1 cellular context compared by ENCODE assay signal in the genomic region with DNA sequence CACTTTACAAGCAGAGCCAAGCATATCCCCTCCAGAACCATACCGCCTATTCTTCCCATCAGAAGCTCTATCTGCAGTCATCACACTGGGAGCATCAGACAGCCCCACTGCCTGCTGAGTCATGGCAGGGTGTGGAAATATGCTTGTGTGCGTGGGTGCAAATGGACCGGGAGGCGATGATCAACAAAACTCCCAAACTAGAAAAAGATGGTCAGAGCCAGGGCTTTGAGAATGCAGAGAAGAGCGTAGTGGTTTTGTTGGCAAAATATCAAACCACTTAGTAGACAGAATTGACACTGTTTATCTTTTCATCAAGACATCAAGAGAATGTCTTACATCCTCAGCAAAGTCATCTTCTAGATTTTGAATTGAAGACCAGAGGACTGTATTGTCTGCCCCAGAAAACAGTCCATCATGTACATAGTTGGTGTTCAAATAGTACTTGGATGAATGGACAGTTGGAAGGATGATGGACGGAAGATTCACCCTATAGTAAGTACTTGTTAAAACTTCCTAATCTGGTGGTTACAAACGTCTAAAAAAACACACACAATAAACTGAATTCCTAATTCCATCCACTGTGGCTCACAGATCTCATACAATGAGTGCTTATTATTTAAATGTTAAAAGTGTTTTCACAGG.
A peak's percentile ranks its signal among the peaks of the same experiment; 100 is the strongest.
TF ChIP-seq lines count a peak whose summit lies in the region.

No MANE protein-coding gene starts in this region.

TF ChIP-seq in K562, 482 proteins besides CTCF, POLR2A, EP300 and RAD21 (continued from another document):
- TF ChIP-seq, protein P1, sequence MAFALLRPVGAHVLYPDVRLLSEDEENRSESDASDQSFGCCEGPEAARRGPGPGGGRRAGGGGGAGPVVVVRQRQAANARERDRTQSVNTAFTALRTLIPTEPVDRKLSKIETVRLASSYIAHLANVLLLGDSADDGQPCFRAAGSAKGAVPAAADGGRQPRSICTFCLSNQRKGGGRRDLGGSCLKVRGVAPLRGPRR (CRISPR knock-in tag; IDR thresholded peaks at IDR 0.05): no peak
- TF ChIP-seq ZNF316 (IDR thresholded peaks at IDR 0.05): peak; percentile 44
- TF ChIP-seq, protein P2, sequence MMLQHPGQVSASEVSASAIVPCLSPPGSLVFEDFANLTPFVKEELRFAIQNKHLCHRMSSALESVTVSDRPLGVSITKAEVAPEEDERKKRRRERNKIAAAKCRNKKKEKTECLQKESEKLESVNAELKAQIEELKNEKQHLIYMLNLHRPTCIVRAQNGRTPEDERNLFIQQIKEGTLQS (IDR thresholded peaks at IDR 0.05): peak; percentile 23; the same call in 1 of the 2 replicates
- TF ChIP-seq, protein P2 (CRISPR knock-in tag; conservative IDR thresholded peaks at IDR 0.05): no peak
- TF ChIP-seq, protein P3, sequence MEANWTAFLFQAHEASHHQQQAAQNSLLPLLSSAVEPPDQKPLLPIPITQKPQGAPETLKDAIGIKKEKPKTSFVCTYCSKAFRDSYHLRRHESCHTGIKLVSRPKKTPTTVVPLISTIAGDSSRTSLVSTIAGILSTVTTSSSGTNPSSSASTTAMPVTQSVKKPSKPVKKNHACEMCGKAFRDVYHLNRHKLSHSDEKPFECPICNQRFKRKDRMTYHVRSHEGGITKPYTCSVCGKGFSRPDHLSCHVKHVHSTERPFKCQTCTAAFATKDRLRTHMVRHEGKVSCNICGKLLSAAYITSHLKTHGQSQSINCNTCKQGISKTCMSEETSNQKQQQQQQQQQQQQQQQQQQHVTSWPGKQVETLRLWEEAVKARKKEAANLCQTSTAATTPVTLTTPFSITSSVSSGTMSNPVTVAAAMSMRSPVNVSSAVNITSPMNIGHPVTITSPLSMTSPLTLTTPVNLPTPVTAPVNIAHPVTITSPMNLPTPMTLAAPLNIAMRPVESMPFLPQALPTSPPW (CRISPR knock-in tag; IDR thresholded peaks at IDR 0.05): no peak
- peak; percentile 82 for TF ChIP-seq MAFG (tag; conservative IDR thresholded peaks at IDR 0.05)
- TF ChIP-seq NFE2 (IDR thresholded peaks at IDR 0.05; ENCODE audit: low read depth): peak; percentile 73
- no peak for TF ChIP-seq KLF6 (CRISPR knock-in tag; IDR thresholded peaks at IDR 0.05; ENCODE audit: borderline replicate concordance)
- 0 out of 2 replicates have a peak, but pooled peaks have one; percentile 20 for TF ChIP-seq JUND (IDR thresholded peaks at IDR 0.05; ENCODE audit: borderline replicate concordance, low read depth, low read length)
- TF ChIP-seq JUND (tag; IDR thresholded peaks at IDR 0.05; ENCODE audit: borderline replicate concordance, low read depth, low read length): no peak
- TF ChIP-seq C11orf30 (IDR thresholded peaks at IDR 0.05; ENCODE audit: low read depth): peak; percentile 40; the same call in 1 of the 2 replicates
- no peak for TF ChIP-seq NRF1 (conservative IDR thresholded peaks at IDR 0.05 in 1 of 2, IDR thresholded peaks at IDR 0.05 in 1 of 2)
- TF ChIP-seq, protein P4, sequence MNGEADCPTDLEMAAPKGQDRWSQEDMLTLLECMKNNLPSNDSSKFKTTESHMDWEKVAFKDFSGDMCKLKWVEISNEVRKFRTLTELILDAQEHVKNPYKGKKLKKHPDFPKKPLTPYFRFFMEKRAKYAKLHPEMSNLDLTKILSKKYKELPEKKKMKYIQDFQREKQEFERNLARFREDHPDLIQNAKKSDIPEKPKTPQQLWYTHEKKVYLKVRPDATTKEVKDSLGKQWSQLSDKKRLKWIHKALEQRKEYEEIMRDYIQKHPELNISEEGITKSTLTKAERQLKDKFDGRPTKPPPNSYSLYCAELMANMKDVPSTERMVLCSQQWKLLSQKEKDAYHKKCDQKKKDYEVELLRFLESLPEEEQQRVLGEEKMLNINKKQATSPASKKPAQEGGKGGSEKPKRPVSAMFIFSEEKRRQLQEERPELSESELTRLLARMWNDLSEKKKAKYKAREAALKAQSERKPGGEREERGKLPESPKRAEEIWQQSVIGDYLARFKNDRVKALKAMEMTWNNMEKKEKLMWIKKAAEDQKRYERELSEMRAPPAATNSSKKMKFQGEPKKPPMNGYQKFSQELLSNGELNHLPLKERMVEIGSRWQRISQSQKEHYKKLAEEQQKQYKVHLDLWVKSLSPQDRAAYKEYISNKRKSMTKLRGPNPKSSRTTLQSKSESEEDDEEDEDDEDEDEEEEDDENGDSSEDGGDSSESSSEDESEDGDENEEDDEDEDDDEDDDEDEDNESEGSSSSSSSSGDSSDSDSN (IDR thresholded peaks at IDR 0.05; ENCODE audit: borderline replicate concordance in 1 of 2, low read depth in 2 of 2, low read length in 2 of 2): no peak
- TF ChIP-seq CBFA2T2 (conservative IDR thresholded peaks at IDR 0.05): no peak
- peak; percentile 81 for TF ChIP-seq EGR1 (conservative IDR thresholded peaks at IDR 0.05)
- TF ChIP-seq ZBTB7A (IDR thresholded peaks at IDR 0.05; ENCODE audit: borderline replicate concordance, control insufficient read depth, low read depth, low read length): no peak
- peak; percentile 38; the same call in 1 of the 2 replicates for TF ChIP-seq CTBP1 (IDR thresholded peaks at IDR 0.05; ENCODE audit: borderline replicate concordance)
